In the genomic region with DNA sequence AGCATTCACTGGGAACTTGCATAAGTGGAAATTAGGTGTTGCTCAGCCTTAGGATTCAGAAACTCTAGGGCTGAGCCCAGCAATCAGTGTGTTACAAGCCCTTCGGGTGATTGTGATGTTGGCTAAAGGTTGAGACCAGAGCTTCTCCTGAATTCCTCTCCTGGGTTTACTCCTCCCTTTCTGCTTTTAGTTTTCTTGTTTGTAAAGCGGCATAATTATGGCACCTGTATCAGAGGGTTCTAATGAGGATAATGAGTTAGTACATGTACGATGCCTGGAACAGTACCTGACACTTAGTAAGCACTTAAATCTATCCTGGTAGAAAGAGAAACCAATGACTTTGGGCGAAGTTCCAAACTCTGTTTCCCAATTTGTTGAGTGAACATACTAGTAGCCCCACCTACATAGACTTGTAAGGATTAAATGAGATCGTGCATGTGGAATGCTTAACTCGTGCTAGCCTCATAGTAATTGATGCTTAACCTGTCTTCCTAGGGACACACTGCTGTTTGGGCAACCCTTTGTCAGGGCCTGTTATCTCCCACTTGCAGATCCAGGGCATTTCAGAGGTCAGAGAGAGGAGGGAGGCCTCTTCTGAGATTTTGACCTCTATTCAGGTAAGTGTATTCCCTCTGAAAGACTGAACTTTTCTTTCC, we compare ENCODE assay signal across 8 cellular contexts.
DNase-seq lines count a peak whose midpoint lies in the region; ATAC-seq and TF ChIP-seq lines count a peak whose summit lies in the region.

No MANE protein-coding gene starts in this region.

- peak overlapping the region; percentile 91 for H3K27ac ChIP-seq in VCaP

- peaks cover 28% of the 10 kb centered on the region for H3K4me1 Mint-ChIP-seq in T-helper 1 cell treated with Interleukin-12 subunit alpha and Interleukin-12 subunit beta and Interleukin-4 antibody, amounts not matched to agents 30 μg/mL and 1 μg/mL, for 36 hours (ENCODE audit: low read depth)
- peaks cover 53% of the 10 kb centered on the region for H3K4me1 Mint-ChIP-seq in stimulated activated naive CD8-positive, alpha-beta T cell treated with anti-CD3 and anti-CD28 coated beads, Interleukin-15, amount 100 ng/mL, for 72 hours

- H3K27me3 Mint-ChIP-seq in T-helper 1 cell treated with Interleukin-12 subunit alpha and Interleukin-12 subunit beta and Interleukin-4 antibody, amounts not matched to agents 30 μg/mL and 1 μg/mL, for 36 hours (ENCODE audit: low read depth): no peaks in the 10 kb centered on the region
- no peaks in the 10 kb centered on the region for H3K27me3 Mint-ChIP-seq in stimulated activated naive CD8-positive, alpha-beta T cell treated with anti-CD3 and anti-CD28 coated beads, Interleukin-15, amount 100 ng/mL, for 72 hours

- ATAC-seq in stimulated activated naive CD8-positive, alpha-beta T cell treated with anti-CD3 and anti-CD28 coated beads, Interleukin-15, amount 100 ng/mL, for 72 hours: no peak
- no peak for ATAC-seq in HG03175 (IDR thresholded peaks at IDR 0.05; ENCODE audit: unreplicated experiment)
- ATAC-seq in activated CD4-positive, CD25-positive, alpha-beta regulatory T cell treated with anti-CD3 and anti-CD28 coated beads, Interleukin-2, amount 50 U/mL, for 24 hours: no peak

- TF ChIP-seq CTCF in VCaP (conservative IDR thresholded peaks at IDR 0.05): no peak
- no peak for TF ChIP-seq CTCF in foreskin fibroblast (IDR thresholded peaks at IDR 0.05; ENCODE audit: low read depth, low read length)

- peaks cover 24% of the 10 kb centered on the region for H3K36me3 Mint-ChIP-seq in T-helper 1 cell treated with Interleukin-12 subunit alpha and Interleukin-12 subunit beta and Interleukin-4 antibody, amounts not matched to agents 30 μg/mL and 1 μg/mL, for 36 hours (ENCODE audit: low read depth)

- H3K27ac Mint-ChIP-seq in T-helper 1 cell treated with Interleukin-12 subunit alpha and Interleukin-12 subunit beta and Interleukin-4 antibody, amounts not matched to agents 30 μg/mL and 1 μg/mL, for 36 hours: peak overlapping the region; percentile 86
- H3K27ac Mint-ChIP-seq in stimulated activated naive CD8-positive, alpha-beta T cell treated with anti-CD3 and anti-CD28 coated beads, Interleukin-15, amount 100 ng/mL, for 72 hours: peak overlapping the region; percentile 30 to 76

- H3K9me3 Mint-ChIP-seq in T-helper 1 cell treated with Interleukin-12 subunit alpha and Interleukin-12 subunit beta and Interleukin-4 antibody, amounts not matched to agents 30 μg/mL and 1 μg/mL, for 36 hours: no peaks in the 10 kb centered on the region
- H3K9me3 Mint-ChIP-seq in stimulated activated naive CD8-positive, alpha-beta T cell treated with anti-CD3 and anti-CD28 coated beads, Interleukin-15, amount 100 ng/mL, for 72 hours: no peaks in the 10 kb centered on the region

- DNase-seq in T-helper 1 cell (no peak), foreskin fibroblast (peak; percentile 25 to 41)
- DNase-seq in stimulated activated naive CD8-positive, alpha-beta T cell treated with anti-CD3 and anti-CD28 coated beads, Interleukin-15, amount 100 ng/mL, for 72 hours: no peak
- DNase-seq in activated CD4-positive, alpha-beta T cell treated with anti-CD3 and anti-CD28 coated beads for 1 hour: no peak

- peak overlapping the region; percentile 82 for H3K4me3 Mint-ChIP-seq in T-helper 1 cell treated with Interleukin-12 subunit alpha and Interleukin-12 subunit beta and Interleukin-4 antibody, amounts not matched to agents 30 μg/mL and 1 μg/mL, for 36 hours
- peak overlapping the region; percentile 59 to 67 for H3K4me3 Mint-ChIP-seq in stimulated activated naive CD8-positive, alpha-beta T cell treated with anti-CD3 and anti-CD28 coated beads, Interleukin-15, amount 100 ng/mL, for 72 hours

- H3K4me3 ChIP-seq in foreskin fibroblast (ENCODE audit: low read depth in 1 of 2, low read length in 2 of 2): no peak overlapping the region

Comparison
In these comparisons a context has a peak if more than half of its experiments do, and no peak if none do; other contexts are left out.
1. DNase-seq: peak in foreskin fibroblast (2 of 2); none in T-helper 1 cell (0 of 5), stimulated activated naive CD8-positive, alpha-beta T cell treated with anti-CD3 and anti-CD28 coated beads, Interleukin-15, amount 100 ng/mL, for 72 hours (0 of 2) and activated CD4-positive, alpha-beta T cell treated with anti-CD3 and anti-CD28 coated beads for 1 hour (single experiment).